ENCODE assay signal across 10 cellular contexts in genomic region chr2:224412064-224412921, GRCh38. TPM values are rescaled to one million over a fixed set of nuclear protein-coding genes. Genes with fewer than 3 reads are reported as not detected.
DNase-seq lines count a peak whose midpoint lies in the region; ATAC-seq and TF ChIP-seq lines count a peak whose summit lies in the region.
"Had no signal": no experiment of that assay in that cellular context is flagged by ENCODE, and none has a peak within 500 bp of the region (broad histone marks: within the 10 kb centered on the region; RNA-seq: fewer than 3 reads in every experiment).

No MANE protein-coding gene starts in this region.

- intact Hi-C loops in posterior cingulate gyrus (cut with DNase I) (no loop called here), thyroid gland (cut with DNase I) (no loop called here)

- POLR2A ChIA-PET in RWPE1 (lab: Yijun Ruan, JAX; ENCODE audit: low non-redundant PET) = no interaction called here

- H3K27me3 ChIP-seq in thyroid gland = no peaks in the 10 kb centered on the region

- DNase-seq in DMS 273 (lab: John Stamatoyannopoulos, UW; ENCODE audit: unreplicated experiment) (peak; percentile 59), RWPE1 (ENCODE audit: low spot score) (peak; percentile 30), fibroblast of pulmonary artery (ENCODE audit: low read depth) (peak; percentile 13), posterior cingulate gyrus (peak in 6 of 10 donors; percentile 18 to 86 (median 50)), thyroid gland (no peak), germinal center (ENCODE audit: low spot score) (no peak)
- DNase-seq in stimulated activated naive CD4-positive, alpha-beta T cell treated with Interleukin-2 at 50 U/mL for 16 hours (lab: John Stamatoyannopoulos, UW) = no peak
- DNase-seq: NCI-H1436 treated with DMSO at 0.1 percent for 48 hours had no signal

- no peak for TF ChIP-seq POLR2A in thyroid gland (IDR thresholded peaks at IDR 0.05)

- H3K4me1 ChIP-seq in thyroid gland = no peaks in the 10 kb centered on the region

- H3K4me3 ChIP-seq in fibroblast of pulmonary artery (replicated peaks; ENCODE audit: low read depth, low read length) = no peak overlapping the region
- H3K4me3 ChIP-seq in thyroid gland (replicated peaks in 1 of 3) = no peak overlapping the region

- no peak for TF ChIP-seq CTCF in RWPE1 (conservative IDR thresholded peaks at IDR 0.05; ENCODE audit: low read depth)
- TF ChIP-seq CTCF in fibroblast of pulmonary artery (IDR thresholded peaks at IDR 0.05; ENCODE audit: low read length, missing control alignments) = no peak
- TF ChIP-seq CTCF in thyroid gland (IDR thresholded peaks at IDR 0.05) = no peak

- ATAC-seq in HG02759 (IDR thresholded peaks at IDR 0.05; ENCODE audit: unreplicated experiment) = no peak
- ATAC-seq: HCT116 had no signal

- CTCF ChIA-PET in RWPE1 (lab: Yijun Ruan, JAX) = interaction anchor here (0.6 to 0.9 kb wide), 2 partner anchors 273 to 325 kb away, joined by 3 read pairs; no protein-coding TSS in a partner anchor

- no peaks in the 10 kb centered on the region for H3K36me3 ChIP-seq in thyroid gland

- no peaks in the 10 kb centered on the region for H3K9me3 ChIP-seq in thyroid gland

- H3K27ac ChIP-seq in RWPE1 (no peak overlapping the region), thyroid gland (no peak overlapping the region)

- 81 to 86% methylated on average over 19 of the region's 19 CpGs for WGBS in thyroid gland, 2 donors

RNA-seq across cellular contexts. Expression of gene FAM124B, which starts 10.4 kb away (rescaled TPM):
- 1 to 10 TPM in 3 of 4 donors, under 1 TPM in 1; 0.88 to 2.7 (median 1.3) TPM for total RNA-seq in thyroid gland

Comparison
In these comparisons a context has a peak if more than half of its experiments do, and no peak if none do; other contexts are left out.
1. DNase-seq: peak in DMS 273 (single experiment), RWPE1 (single experiment), fibroblast of pulmonary artery (single experiment) and posterior cingulate gyrus (6 of 10); none in thyroid gland (0 of 2), germinal center (single experiment) and stimulated activated naive CD4-positive, alpha-beta T cell treated with Interleukin-2 at 50 U/mL for 16 hours (single experiment).